1 cellular context compared by ENCODE assay signal in the genomic region with DNA sequence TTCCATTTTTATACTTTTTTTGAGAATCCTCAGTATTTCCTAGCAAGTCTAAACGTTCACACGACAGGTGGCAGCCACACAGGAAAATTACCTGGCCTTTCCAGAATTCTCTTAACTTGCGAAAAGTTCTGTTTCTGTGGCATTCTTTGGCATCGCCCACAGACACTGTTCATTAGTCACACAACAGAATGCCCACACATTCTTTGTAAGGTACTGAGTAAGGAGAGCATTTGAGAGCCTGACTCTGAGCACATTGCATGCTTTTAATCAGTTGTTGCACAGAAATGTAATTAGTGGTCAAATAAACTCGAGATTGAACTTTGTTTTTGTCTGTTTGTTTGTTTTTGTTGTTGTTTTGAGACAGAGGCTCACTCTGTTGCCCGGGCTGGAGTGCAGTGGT.
TF ChIP-seq lines count a peak whose summit lies in the region.

No MANE protein-coding gene starts in this region.

TF ChIP-seq in SK-N-SH, 30 proteins besides CTCF, POLR2A, EP300 and RAD21:
- TF ChIP-seq TCF12 (IDR thresholded peaks at IDR 0.05) = no peak
- no peak for TF ChIP-seq IRF3 (IDR thresholded peaks at IDR 0.05; ENCODE audit: low read depth, low read length)
- no peak for TF ChIP-seq USF2 (IDR thresholded peaks at IDR 0.05; ENCODE audit: borderline replicate concordance, low read depth, low read length)
- no peak for TF ChIP-seq YY1 (IDR thresholded peaks at IDR 0.05; ENCODE audit: low read depth)
- no peak for TF ChIP-seq FOXM1 (IDR thresholded peaks at IDR 0.05; ENCODE audit: low read depth)
- TF ChIP-seq, protein P1, sequence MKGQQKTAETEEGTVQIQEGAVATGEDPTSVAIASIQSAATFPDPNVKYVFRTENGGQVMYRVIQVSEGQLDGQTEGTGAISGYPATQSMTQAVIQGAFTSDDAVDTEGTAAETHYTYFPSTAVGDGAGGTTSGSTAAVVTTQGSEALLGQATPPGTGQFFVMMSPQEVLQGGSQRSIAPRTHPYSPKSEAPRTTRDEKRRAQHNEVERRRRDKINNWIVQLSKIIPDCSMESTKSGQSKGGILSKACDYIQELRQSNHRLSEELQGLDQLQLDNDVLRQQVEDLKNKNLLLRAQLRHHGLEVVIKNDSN (IDR thresholded peaks at IDR 0.05; ENCODE audit: borderline replicate concordance, low read depth) = no peak
- no peak for TF ChIP-seq POLR2AphosphoS5 (IDR thresholded peaks at IDR 0.05; ENCODE audit: low read depth, low read length)
- no peak for TF ChIP-seq MEF2A (IDR thresholded peaks at IDR 0.05; ENCODE audit: borderline replicate concordance, low read depth)
- TF ChIP-seq SMC3 (IDR thresholded peaks at IDR 0.05; ENCODE audit: low read depth, low read length) = no peak
- TF ChIP-seq, protein P2, sequence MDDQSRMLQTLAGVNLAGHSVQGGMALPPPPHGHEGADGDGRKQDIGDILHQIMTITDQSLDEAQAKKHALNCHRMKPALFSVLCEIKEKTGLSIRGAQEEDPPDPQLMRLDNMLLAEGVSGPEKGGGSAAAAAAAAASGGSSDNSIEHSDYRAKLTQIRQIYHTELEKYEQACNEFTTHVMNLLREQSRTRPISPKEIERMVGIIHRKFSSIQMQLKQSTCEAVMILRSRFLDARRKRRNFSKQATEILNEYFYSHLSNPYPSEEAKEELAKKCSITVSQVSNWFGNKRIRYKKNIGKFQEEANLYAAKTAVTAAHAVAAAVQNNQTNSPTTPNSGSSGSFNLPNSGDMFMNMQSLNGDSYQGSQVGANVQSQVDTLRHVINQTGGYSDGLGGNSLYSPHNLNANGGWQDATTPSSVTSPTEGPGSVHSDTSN (IDR thresholded peaks at IDR 0.05) = no peak
- no peak for TF ChIP-seq ZBTB33 (IDR thresholded peaks at IDR 0.05; ENCODE audit: borderline replicate concordance, low read depth)
- no peak for TF ChIP-seq NFIC (IDR thresholded peaks at IDR 0.05; ENCODE audit: borderline replicate concordance)
- no peak for TF ChIP-seq MAX (IDR thresholded peaks at IDR 0.05; ENCODE audit: low read depth)
